In the genomic region with DNA sequence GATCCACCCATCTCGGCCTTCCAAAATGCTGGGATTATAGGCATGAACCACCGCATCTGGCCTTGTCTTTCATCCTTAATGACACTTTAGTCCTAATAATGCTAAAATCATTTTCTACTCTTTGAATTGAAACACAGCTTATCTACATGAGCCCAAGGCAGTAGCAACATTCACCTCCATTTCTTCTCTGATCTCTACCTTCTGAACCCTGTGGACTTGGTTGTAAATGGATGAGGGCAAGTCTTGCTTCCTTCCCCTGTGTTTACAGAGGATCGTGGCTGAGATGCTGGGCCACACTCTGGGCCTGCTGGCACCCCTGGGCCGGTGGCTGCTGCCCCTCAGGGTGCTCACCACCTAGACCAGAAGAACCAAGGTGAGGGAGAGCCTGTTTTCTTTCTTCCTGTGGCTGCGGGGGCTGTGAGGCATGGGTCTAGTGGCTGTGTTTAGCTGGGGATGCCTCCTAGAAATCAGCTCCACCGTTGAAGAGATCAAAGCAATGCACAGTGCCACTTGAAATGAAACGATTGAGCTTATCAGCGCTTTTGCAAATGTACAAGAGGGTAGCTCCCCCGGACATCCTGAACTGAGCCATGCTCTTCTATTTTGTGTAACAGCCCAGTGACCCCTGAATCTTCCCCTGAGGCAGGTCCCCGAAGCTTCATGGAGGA, we compare ENCODE assay signal across 18 cellular contexts.
"Had no signal": no experiment of that assay in that cellular context is flagged by ENCODE, and none has a peak within 500 bp of the region (broad histone marks: within the 10 kb centered on the region; RNA-seq: fewer than 3 reads in every experiment).

No MANE protein-coding gene starts in this region.

- H3K4me3 Mint-ChIP-seq: activated CD8-positive, alpha-beta T cell treated with anti-CD3 and anti-CD28 coated beads for 36 hours; activated naive CD4-positive, alpha-beta T cell treated with anti-CD3 and anti-CD28 coated beads, Interleukin-2, amount 10 ng/mL, durations not matched to agents 7 days and 5 days had no signal

- H3K36me3 Mint-ChIP-seq: activated naive CD4-positive, alpha-beta T cell treated with anti-CD3 and anti-CD28 coated beads, Interleukin-2, amount 10 ng/mL, durations not matched to agents 7 days and 5 days; naive B cell had no signal

- H3K9me3 Mint-ChIP-seq: activated CD8-positive, alpha-beta T cell treated with anti-CD3 and anti-CD28 coated beads for 36 hours; activated naive CD4-positive, alpha-beta T cell treated with anti-CD3 and anti-CD28 coated beads, Interleukin-2, amount 10 ng/mL, durations not matched to agents 7 days and 5 days; activated T-helper 2 cell treated with anti-CD3 and anti-CD28 coated beads, Interferon-gamma antibody, Interleukin-2, Interleukin-4, amounts not matched to agents 10 μg/mL and 5 μg/mL and 100 μg/mL, durations not matched to agents 14 hours and 24 hours and 36 hours; naive B cell had no signal

- H3K27ac Mint-ChIP-seq: activated CD8-positive, alpha-beta T cell treated with anti-CD3 and anti-CD28 coated beads for 36 hours; activated naive CD4-positive, alpha-beta T cell treated with anti-CD3 and anti-CD28 coated beads, Interleukin-2, amount 10 ng/mL, durations not matched to agents 7 days and 5 days; activated T-helper 2 cell treated with anti-CD3 and anti-CD28 coated beads, Interferon-gamma antibody, Interleukin-2, Interleukin-4, amounts not matched to agents 10 μg/mL and 5 μg/mL and 100 μg/mL, durations not matched to agents 14 hours and 24 hours and 36 hours had no signal

- ATAC-seq: activated CD8-positive, alpha-beta T cell treated with anti-CD3 and anti-CD28 coated beads for 36 hours; esophagus mucosa; gastrocnemius medialis; heart left ventricle; left lung; mucosa of descending colon had no signal

- DNase-seq: activated CD4-positive, alpha-beta T cell treated with anti-CD3 and anti-CD28 coated beads for 48 hours; activated CD4-positive, CD25-positive, alpha-beta regulatory T cell; activated CD8-positive, alpha-beta T cell treated with anti-CD3 and anti-CD28 coated beads for 36 hours; activated naive CD4-positive, alpha-beta T cell treated with anti-CD3 and anti-CD28 coated beads, Interleukin-2, amount 10 ng/mL, durations not matched to agents 7 days and 5 days; activated T-cell treated with anti-CD3 and anti-CD28 coated beads, Interleukin-2, amount 50 U/mL, for 1 hour; gastrocnemius medialis; heart left ventricle; left lung; mammary epithelial cell; mucosa of descending colon; naive B cell; pancreas; sigmoid colon; stimulated activated naive CD4-positive, alpha-beta T cell; substantia nigra; tibial artery had no signal
